Comparison of ENCODE assay signal across 8 cellular contexts in genomic region chr16:27972500-27972899, GRCh38.
DNase-seq lines count a peak whose midpoint lies in the region; ATAC-seq and TF ChIP-seq lines count a peak whose summit lies in the region.

No MANE protein-coding gene starts in this region.

- H3K4me3 ChIP-seq in GM12865 (ENCODE audit: low read depth, low read length) = no peak overlapping the region
- H3K4me3 ChIP-seq in fibroblast of mammary gland (ENCODE audit: control insufficient read depth, low read depth, low read length) = no peak overlapping the region
- no peak overlapping the region for H3K4me3 ChIP-seq in parathyroid adenoma (ENCODE audit: low read depth, low read length)

- no peak overlapping the region for H3K4me3 Mint-ChIP-seq in activated CD4-positive, alpha-beta memory T cell treated with anti-CD3 and anti-CD28 coated beads for 36 hours

- in situ Hi-C loops in ACHN (cut with HindIII; ENCODE audit: low pct_ligation_motif_present, low pct_unique_long_range_greater_than_20kb, low sequenced_read_pairs) = no loop called here

- intact Hi-C loops in activated CD4-positive, alpha-beta memory T cell treated with anti-CD3 and anti-CD28 coated beads for 36 hours (cut with micrococcal nuclease) = loop anchor here (1.0 kb wide), 1 partner anchor 99 kb away; no protein-coding TSS in a partner anchor

- POLR2A ChIA-PET in activated CD4-positive, alpha-beta memory T cell treated with anti-CD3 and anti-CD28 coated beads for 36 hours (lab: Charles Lee) = interaction anchor here (0.5 kb wide), 1 partner anchor 409 kb away, joined by 3 read pairs; no protein-coding TSS in a partner anchor

- H3K36me3 ChIP-seq in parathyroid adenoma (ENCODE audit: control insufficient read depth, insufficient read depth, low read length) = no peaks in the 10 kb centered on the region

- no peak overlapping the region for H3K27ac ChIP-seq in parathyroid adenoma

- H3K27ac Mint-ChIP-seq in activated CD4-positive, alpha-beta memory T cell treated with anti-CD3 and anti-CD28 coated beads for 36 hours = no peak overlapping the region

- H3K9ac ChIP-seq in parathyroid adenoma = no peak overlapping the region

- peaks cover 4% of the 10 kb centered on the region for H3K4me1 Mint-ChIP-seq in activated CD4-positive, alpha-beta memory T cell treated with anti-CD3 and anti-CD28 coated beads for 36 hours (ENCODE audit: low read depth)

- no peaks in the 10 kb centered on the region for H3K36me3 Mint-ChIP-seq in activated CD4-positive, alpha-beta memory T cell treated with anti-CD3 and anti-CD28 coated beads for 36 hours

- H3K27me3 Mint-ChIP-seq in activated CD4-positive, alpha-beta memory T cell treated with anti-CD3 and anti-CD28 coated beads for 36 hours = peaks cover 5% of the 10 kb centered on the region

- no peaks in the 10 kb centered on the region for H3K79me2 ChIP-seq in parathyroid adenoma

- CTCF ChIA-PET in activated CD4-positive, alpha-beta memory T cell treated with anti-CD3 and anti-CD28 coated beads for 36 hours (lab: Charles Lee) = interaction anchor here (0.6 to 5.1 kb wide), 17 partner anchors 10 to 1038 kb away, joined by 3 to 92 read pairs (median 4); partner anchors contain the start of gene GSG1L

- TF ChIP-seq CTCF in GM12865 (IDR thresholded peaks at IDR 0.05; ENCODE audit: insufficient read depth, low read depth, low read length, missing control alignments) (peak; percentile 69), fibroblast of mammary gland (conservative IDR thresholded peaks at IDR 0.05; ENCODE audit: control insufficient read depth, insufficient read depth, low read depth, low read length) (peak; percentile 37), parathyroid adenoma (IDR thresholded peaks at IDR 0.05) (peak; percentile 27)

- no peak overlapping the region for H2AFZ ChIP-seq in parathyroid adenoma

- DNase-seq in ACHN (peak; percentile 68), GM12865 (ENCODE audit: low read depth) (peak; percentile 72), NCI-H2029 treated with DMSO at 0.1 percent for 48 hours (lab: John Stamatoyannopoulos, UW) (peak; percentile 2), fibroblast of mammary gland (ENCODE audit: low read depth) (peak; percentile 25)
- DNase-seq in activated CD4-positive, alpha-beta memory T cell treated with anti-CD3 and anti-CD28 coated beads for 36 hours = peak; percentile 58

- H3K27me3 ChIP-seq in parathyroid adenoma (ENCODE audit: control insufficient read depth, insufficient read depth, low read length) = no peaks in the 10 kb centered on the region

- no peaks in the 10 kb centered on the region for H3K9me3 Mint-ChIP-seq in activated CD4-positive, alpha-beta memory T cell treated with anti-CD3 and anti-CD28 coated beads for 36 hours

- H3K9me3 ChIP-seq in parathyroid adenoma (ENCODE audit: control insufficient read depth, low read length) = no peaks in the 10 kb centered on the region

- no peaks in the 10 kb centered on the region for H3K4me1 ChIP-seq in parathyroid adenoma

- ATAC-seq in GM21723 (IDR thresholded peaks at IDR 0.05; ENCODE audit: unreplicated experiment) (no peak), HG03571 (IDR thresholded peaks at IDR 0.05; ENCODE audit: unreplicated experiment) (no peak)

- H3K4me2 ChIP-seq in parathyroid adenoma (ENCODE audit: low read length) = no peak overlapping the region

Comparison
In these comparisons a context has a peak if more than half of its experiments do, and no peak if none do; other contexts are left out.
1. DNase-seq: peak in every context shown above with its lines; median percentile 72 in GM12865; 68 in ACHN; 58 in activated CD4-positive, alpha-beta memory T cell treated with anti-CD3 and anti-CD28 coated beads for 36 hours; 25 in fibroblast of mammary gland; 2 in NCI-H2029 treated with DMSO at 0.1 percent for 48 hours.